Comparison of ENCODE assay signal across 8 cellular contexts in genomic region chr7:130070900-130071622, GRCh38. TPM values are rescaled to one million over a fixed set of nuclear protein-coding genes. Genes with fewer than 3 reads are reported as not detected.
DNase-seq lines count a peak whose midpoint lies in the region; ATAC-seq and TF ChIP-seq lines count a peak whose summit lies in the region.

No MANE protein-coding gene starts in this region.

- peak overlapping the region; percentile 87 for H3K9ac ChIP-seq in Karpas-422 (ENCODE audit: low read length)

- no peak for DNase-seq in activated naive CD4-positive, alpha-beta T cell treated with anti-CD3 and anti-CD28 coated beads, Interleukin-2, amount 10 ng/mL, durations not matched to agents 7 days and 5 days
- no peak for DNase-seq in activated naive CD4-positive, alpha-beta T cell treated with anti-CD3 and anti-CD28 coated beads, Interleukin-2, amount 50 U/mL, for 16 hours
- DNase-seq in Karpas-422 (peak; percentile 50), left colon (no peak)
- DNase-seq in stimulated activated naive CD4-positive, alpha-beta T cell treated with Interleukin-2 at 50 U/mL for 16 hours (lab: John Stamatoyannopoulos, UW): no peak
- no peak for DNase-seq in NK-92 treated with Interleukin-12 subunit alpha and Interleukin-12 subunit beta, amount 100 ng/mL, for 24 hours (lab: John Stamatoyannopoulos, UW)

- H2AFZ ChIP-seq in Karpas-422 (ENCODE audit: low read length): 0 out of 2 replicates have a peak overlapping the region, but pooled peaks have one; percentile 46

- H3K9me2 ChIP-seq in Karpas-422 (replicated peaks; ENCODE audit: insufficient read depth, low read length): no peaks in the 10 kb centered on the region

- no peaks in the 10 kb centered on the region for H3K9me3 Mint-ChIP-seq in activated naive CD4-positive, alpha-beta T cell treated with anti-CD3 and anti-CD28 coated beads, Interleukin-2, amount 10 ng/mL, durations not matched to agents 7 days and 5 days
- no peaks in the 10 kb centered on the region for H3K9me3 Mint-ChIP-seq in brain

- H3K4me3 ChIP-seq in Karpas-422 (ENCODE audit: low read length) (peak overlapping the region; percentile 97), thymus (ENCODE audit: low read length) (peak overlapping the region; percentile 83)

- under 1% methylated on average over 10 of the region's 10 CpGs for WGBS in thymus

- peaks cover 21% of the 10 kb centered on the region for H3K4me1 ChIP-seq in Karpas-422 (ENCODE audit: low read length)
- no peaks in the 10 kb centered on the region for H3K4me1 ChIP-seq in thymus (ENCODE audit: control insufficient read depth, insufficient read depth, low read length)

- intact Hi-C loops in left colon (cut with DNase I, micrococcal nuclease): no loop called here

- peak overlapping the region; percentile 94 for H3K4me3 Mint-ChIP-seq in activated naive CD4-positive, alpha-beta T cell treated with anti-CD3 and anti-CD28 coated beads, Interleukin-2, amount 10 ng/mL, durations not matched to agents 7 days and 5 days
- H3K4me3 Mint-ChIP-seq in brain: peak overlapping the region; percentile 95 to 98 (median 96)

- peaks cover 2% of the 10 kb centered on the region for H3K36me3 Mint-ChIP-seq in activated naive CD4-positive, alpha-beta T cell treated with anti-CD3 and anti-CD28 coated beads, Interleukin-2, amount 10 ng/mL, durations not matched to agents 7 days and 5 days
- H3K36me3 Mint-ChIP-seq in brain: peaks cover 18% of the 10 kb centered on the region

- ATAC-seq in left colon: peak; percentile 38

- no peaks in the 10 kb centered on the region; the same call in 1 of the 2 replicates for H4K20me1 ChIP-seq in Karpas-422 (ENCODE audit: insufficient read depth, low read depth, low read length)

- H3K27me3 ChIP-seq in Karpas-422 (ENCODE audit: low read length) (no peaks in the 10 kb centered on the region), thymus (ENCODE audit: control insufficient read depth, insufficient read depth) (no peaks in the 10 kb centered on the region)

- H3K4me2 ChIP-seq in Karpas-422 (ENCODE audit: low read depth, low read length, poor library complexity, severe bottlenecking): peak overlapping the region; percentile 96

- H3K27ac ChIP-seq in Karpas-422 (ENCODE audit: low read length): peak overlapping the region; percentile 32
- H3K27ac ChIP-seq in thymus (ENCODE audit: low read depth): peak overlapping the region; percentile 57

- peaks cover 6% of the 10 kb centered on the region for H3K27me3 Mint-ChIP-seq in activated naive CD4-positive, alpha-beta T cell treated with anti-CD3 and anti-CD28 coated beads, Interleukin-2, amount 10 ng/mL, durations not matched to agents 7 days and 5 days
- H3K27me3 Mint-ChIP-seq in brain: peaks cover 3% of the 10 kb centered on the region

- TF ChIP-seq CTCF in brain (conservative IDR thresholded peaks at IDR 0.05): no peak

- H3K36me3 ChIP-seq in Karpas-422 (ENCODE audit: insufficient read depth, low read length): no peaks in the 10 kb centered on the region
- no peaks in the 10 kb centered on the region for H3K36me3 ChIP-seq in thymus (ENCODE audit: control insufficient read depth, insufficient read depth)

- H3K9me3 ChIP-seq in Karpas-422 (ENCODE audit: low read length): no peaks in the 10 kb centered on the region
- H3K9me3 ChIP-seq in thymus (ENCODE audit: control insufficient read depth): no peaks in the 10 kb centered on the region

- CTCF ChIA-PET in activated naive CD4-positive, alpha-beta T cell treated with anti-CD3 and anti-CD28 coated beads, Interleukin-2, amount 10 ng/mL, durations not matched to agents 7 days and 5 days (lab: Charles Lee): interaction anchor here (1.3 to 3.0 kb wide), 4 partner anchors 12 to 760 kb away, joined by 3 to 17 read pairs (median 4); no protein-coding TSS in a partner anchor

- peak overlapping the region; percentile 84 for H3K27ac Mint-ChIP-seq in activated naive CD4-positive, alpha-beta T cell treated with anti-CD3 and anti-CD28 coated beads, Interleukin-2, amount 10 ng/mL, durations not matched to agents 7 days and 5 days
- peak overlapping the region; percentile 87 to 97 (median 93) for H3K27ac Mint-ChIP-seq in brain

- H3K79me2 ChIP-seq in Karpas-422 (ENCODE audit: low read length): peaks cover 57% of the 10 kb centered on the region

- H3K4me1 Mint-ChIP-seq in activated naive CD4-positive, alpha-beta T cell treated with anti-CD3 and anti-CD28 coated beads, Interleukin-2, amount 10 ng/mL, durations not matched to agents 7 days and 5 days: peaks cover 35% of the 10 kb centered on the region
- peaks cover 62% of the 10 kb centered on the region for H3K4me1 Mint-ChIP-seq in brain

RNA-seq across cellular contexts. Expression of gene KLHDC10, which starts 0.7 kb away (rescaled TPM):
- 13.1 and 14.1 TPM in 2 replicates for total RNA-seq in Karpas-422 (2014; rRNA removed; shearing (Covaris generic); ENCODE audit: low replicate concordance)
- 35.2 TPM for polyA plus RNA-seq in brain (ENCODE audit: insufficient read depth, low read depth, low replicate concordance)
- 10 to 100 TPM; 27.9 to 29.0 TPM for total RNA-seq in left colon
- polyA plus RNA-seq in thymus: 9.4 TPM

RNA-seq across cellular contexts. Expression of gene ZC3HC1, which starts 19.9 kb away (rescaled TPM):
- total RNA-seq in Karpas-422 (2014; rRNA removed; shearing (Covaris generic); ENCODE audit: low replicate concordance): 12.7 and 26.4 TPM in 2 replicates
- polyA plus RNA-seq in brain (ENCODE audit: insufficient read depth, low read depth, low replicate concordance) (13.4 TPM), thymus (16.8 TPM)
- 1 to 10 TPM; 7.1 to 7.2 TPM for total RNA-seq in left colon
